In the genomic region with DNA sequence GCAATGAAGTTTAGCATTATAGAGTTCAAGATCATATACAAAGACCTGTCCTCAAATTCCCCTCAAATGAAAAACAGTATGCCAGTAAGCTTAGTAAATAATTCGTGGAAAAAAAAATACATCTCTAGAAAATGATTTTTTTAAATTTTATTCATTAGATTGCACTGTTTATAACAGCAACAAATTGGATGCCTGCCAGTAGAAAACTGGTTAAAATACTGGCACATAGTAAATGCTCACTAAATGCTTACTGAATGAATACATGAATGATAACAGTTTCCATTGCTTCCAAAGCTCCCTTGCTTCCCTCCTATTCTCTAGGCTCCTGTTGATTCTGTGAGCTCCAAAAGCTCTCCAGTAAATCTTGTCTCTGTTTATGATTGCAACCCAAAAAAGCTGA, we compare ENCODE assay signal across 2 cellular contexts.
TF ChIP-seq lines count a peak whose summit lies in the region.

No MANE protein-coding gene starts in this region.

TF ChIP-seq in HEK293, 187 proteins besides CTCF, POLR2A, EP300 and RAD21:
- TF ChIP-seq MZF1 (tag by site-specific recombination; IDR thresholded peaks at IDR 0.05; ENCODE audit: borderline replicate concordance) = no peak
- TF ChIP-seq ZNF664 (tag by site-specific recombination; IDR thresholded peaks at IDR 0.05) = peak; percentile 72; the same call in 1 of the 2 replicates

TF ChIP-seq in K562, 482 proteins besides CTCF, POLR2A, EP300 and RAD21:
- peak; percentile 53 for TF ChIP-seq RBM25 (IDR thresholded peaks at IDR 0.05; ENCODE audit: low read depth, low read length, severe bottlenecking)
- TF ChIP-seq, protein P1, sequence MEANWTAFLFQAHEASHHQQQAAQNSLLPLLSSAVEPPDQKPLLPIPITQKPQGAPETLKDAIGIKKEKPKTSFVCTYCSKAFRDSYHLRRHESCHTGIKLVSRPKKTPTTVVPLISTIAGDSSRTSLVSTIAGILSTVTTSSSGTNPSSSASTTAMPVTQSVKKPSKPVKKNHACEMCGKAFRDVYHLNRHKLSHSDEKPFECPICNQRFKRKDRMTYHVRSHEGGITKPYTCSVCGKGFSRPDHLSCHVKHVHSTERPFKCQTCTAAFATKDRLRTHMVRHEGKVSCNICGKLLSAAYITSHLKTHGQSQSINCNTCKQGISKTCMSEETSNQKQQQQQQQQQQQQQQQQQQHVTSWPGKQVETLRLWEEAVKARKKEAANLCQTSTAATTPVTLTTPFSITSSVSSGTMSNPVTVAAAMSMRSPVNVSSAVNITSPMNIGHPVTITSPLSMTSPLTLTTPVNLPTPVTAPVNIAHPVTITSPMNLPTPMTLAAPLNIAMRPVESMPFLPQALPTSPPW (CRISPR knock-in tag; IDR thresholded peaks at IDR 0.05) = no peak
